Comparison of ENCODE assay signal across 9 cellular contexts in the genomic region with DNA sequence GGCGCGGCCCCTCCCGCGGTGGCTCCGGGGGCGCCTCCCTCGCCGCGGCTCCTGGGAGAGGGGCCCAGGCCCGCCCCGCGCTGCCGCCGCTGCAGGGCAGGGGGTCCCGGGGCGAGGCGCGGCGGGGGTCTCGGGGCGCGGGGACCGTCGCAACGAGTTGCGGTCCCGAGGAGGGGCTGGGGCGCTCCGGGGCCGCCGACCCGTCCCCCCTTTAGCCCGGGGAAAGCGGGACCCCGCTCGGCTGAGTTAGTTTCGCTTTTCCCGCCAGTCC. TPM values are rescaled to one million over a fixed set of nuclear protein-coding genes. Genes with fewer than 3 reads are reported as not detected.
DNase-seq lines count a peak whose midpoint lies in the region; ATAC-seq and TF ChIP-seq lines count a peak whose summit lies in the region.
"Had no signal": no experiment of that assay in that cellular context is flagged by ENCODE, and none has a peak within 500 bp of the region (broad histone marks: within the 10 kb centered on the region; RNA-seq: fewer than 3 reads in every experiment).

No MANE protein-coding gene starts in this region.

- TF ChIP-seq CTCF in DND-41 (IDR thresholded peaks at IDR 0.05; ENCODE audit: borderline replicate concordance, extremely low read depth, low read length, poor library complexity, severe bottlenecking), result no peak
- TF ChIP-seq CTCF in OCI-LY3 (IDR thresholded peaks at IDR 0.05; ENCODE audit: low read depth, low read length), result no peak
- no peak for TF ChIP-seq CTCF in fibroblast of the aortic adventitia (IDR thresholded peaks at IDR 0.05; ENCODE audit: insufficient read depth, low read length)

- H4K20me1 ChIP-seq in DND-41 (ENCODE audit: insufficient read depth, low read length) (peaks cover 46% of the 10 kb centered on the region), OCI-LY3 (ENCODE audit: insufficient read depth, low read length) (no peaks in the 10 kb centered on the region)

- no peak; the same call in 2 of the 3 replicates for ATAC-seq in DND-41 (ENCODE audit: insufficient read depth, low read depth)

- no peak for DNase-seq in DND-41
- DNase-seq in fibroblast of the aortic adventitia (ENCODE audit: low read depth), result no peak
- DNase-seq in NK-92 (lab: John Stamatoyannopoulos, UW; ENCODE audit: unreplicated experiment), result no peak
- no peak for DNase-seq in RKO (ENCODE audit: low spot score)
- DNase-seq in HuH-7 (ENCODE audit: low spot score), result no peak
- DNase-seq in NCI-H2029 (lab: John Stamatoyannopoulos, UW), result no peak
- DNase-seq: GOT3 had no signal

- H3K9me3 ChIP-seq in DND-41 (ENCODE audit: insufficient read depth, low read length, severe bottlenecking) (no peaks in the 10 kb centered on the region), OCI-LY3 (ENCODE audit: insufficient read depth, low read length) (no peaks in the 10 kb centered on the region)

- H3K27ac ChIP-seq in DND-41 (ENCODE audit: low read length), result peak overlapping the region; percentile 77
- no peak overlapping the region for H3K27ac ChIP-seq in OCI-LY3 (ENCODE audit: low read length)
- H3K27ac ChIP-seq in rectal smooth muscle tissue (ENCODE audit: low read depth, low read length), result peak overlapping the region; percentile 84

- peak overlapping the region; percentile 75; the same call in 1 of the 2 replicates for H3K4me2 ChIP-seq in DND-41 (ENCODE audit: insufficient read depth, low read length)
- H3K4me2 ChIP-seq in OCI-LY3 (ENCODE audit: low read length), result peak overlapping the region; percentile 76

- H3K4me1 ChIP-seq in DND-41 (ENCODE audit: insufficient read depth, low read length) (peaks cover 65% of the 10 kb centered on the region), OCI-LY3 (ENCODE audit: low read length) (no peaks in the 10 kb centered on the region), rectal smooth muscle tissue (ENCODE audit: control insufficient read depth, insufficient read depth, low read length) (peaks cover 19% of the 10 kb centered on the region)

- H3K79me2 ChIP-seq in DND-41 (ENCODE audit: insufficient read depth, low read length), result peaks cover 51% of the 10 kb centered on the region
- no peaks in the 10 kb centered on the region for H3K79me2 ChIP-seq in OCI-LY3 (ENCODE audit: low read length)

- H3K27me3 ChIP-seq in DND-41 (ENCODE audit: insufficient read depth, low read length, poor library complexity) (no peaks in the 10 kb centered on the region), OCI-LY3 (ENCODE audit: low read depth, low read length) (peaks cover 16% of the 10 kb centered on the region), rectal smooth muscle tissue (ENCODE audit: control insufficient read depth, insufficient read depth, low read length) (no peaks in the 10 kb centered on the region)

- H2AFZ ChIP-seq in DND-41 (ENCODE audit: low read depth, low read length) (no peak overlapping the region), OCI-LY3 (ENCODE audit: low read depth, low read length) (no peak overlapping the region)

- H3K36me3 ChIP-seq in DND-41 (ENCODE audit: insufficient read depth, low read length) (peaks cover 26% of the 10 kb centered on the region), OCI-LY3 (replicated peaks; ENCODE audit: low read depth, low read length) (no peaks in the 10 kb centered on the region), rectal smooth muscle tissue (ENCODE audit: control insufficient read depth, insufficient read depth, low read length) (no peaks in the 10 kb centered on the region)

- H3K4me3 ChIP-seq in DND-41 (ENCODE audit: low read depth in 1 of 2, low read length in 2 of 2) (peak overlapping the region; percentile 45 to 61; a peak in 3 of 4 replicates), OCI-LY3 (ENCODE audit: low read length) (peak overlapping the region; percentile 77), fibroblast of the aortic adventitia (ENCODE audit: low read depth, low read length) (peak overlapping the region; percentile 68), rectal smooth muscle tissue (ENCODE audit: low read length) (peak overlapping the region; percentile 91)

- H3K9ac ChIP-seq in DND-41 (ENCODE audit: low read depth, low read length) (peak overlapping the region; percentile 70), OCI-LY3 (ENCODE audit: low read length) (peak overlapping the region; percentile 43; the same call in 1 of the 2 replicates), rectal smooth muscle tissue (ENCODE audit: low read length) (no peak overlapping the region)

RNA-seq across cellular contexts. Expression of a gene that starts 0.5 kb away (rescaled TPM):
- 18.2 and 37.6 TPM in 2 replicates for total RNA-seq in fibroblast of the aortic adventitia (ENCODE audit: low replicate concordance)

RNA-seq across cellular contexts. Expression of a gene that starts 58.6 kb away (rescaled TPM):
- 30.7 and 36.9 TPM in 2 replicates for total RNA-seq in fibroblast of the aortic adventitia (ENCODE audit: low replicate concordance)
